ENCODE assay signal across 17 cellular contexts in the genomic region with DNA sequence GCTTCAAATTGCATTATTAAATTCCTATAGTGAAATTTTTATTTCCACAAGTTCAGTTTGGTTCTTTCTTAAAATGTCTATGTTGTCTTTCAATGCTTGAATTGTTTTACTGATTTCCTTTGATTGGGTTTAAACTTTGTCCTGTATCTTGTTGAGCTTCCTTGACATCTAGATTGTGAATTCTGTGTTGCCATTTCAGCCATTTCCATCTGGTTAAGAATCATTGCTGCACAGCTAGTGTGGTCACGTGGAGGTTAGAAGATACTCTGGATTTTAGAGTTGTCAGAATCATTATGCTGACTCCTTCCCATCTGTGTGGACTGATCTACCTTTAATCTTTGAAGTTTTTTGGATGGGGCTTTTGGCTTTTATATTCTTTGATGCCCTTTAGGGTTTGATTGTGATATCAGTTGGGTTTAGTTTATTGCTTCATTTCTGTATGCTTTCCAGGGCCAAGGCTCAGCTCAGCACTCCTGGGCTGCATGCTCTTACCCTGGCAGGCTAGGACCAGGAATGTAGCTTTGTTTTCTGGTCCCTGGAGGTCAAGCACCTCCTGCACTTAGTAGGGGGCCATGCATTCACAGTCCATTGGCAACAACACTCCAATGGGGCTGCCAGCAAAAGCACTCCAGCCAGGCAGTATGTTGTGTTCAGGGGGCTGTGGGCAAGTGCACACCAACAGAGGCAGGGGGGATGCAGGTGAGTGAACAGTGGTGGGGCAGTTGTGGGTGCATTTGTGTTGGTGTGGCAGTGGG.
DNase-seq lines count a peak whose midpoint lies in the region; ATAC-seq and TF ChIP-seq lines count a peak whose summit lies in the region.
"Had no signal": no experiment of that assay in that cellular context is flagged by ENCODE, and none has a peak within 500 bp of the region (broad histone marks: within the 10 kb centered on the region; RNA-seq: fewer than 3 reads in every experiment).

No MANE protein-coding gene starts in this region.

- H3K9me2 ChIP-seq in HCT116 (ENCODE audit: insufficient read depth) = no peaks in the 10 kb centered on the region

- DNase-seq in HCT116 (ENCODE audit: low read depth, low spot score) (no peak), fibroblast of mammary gland (ENCODE audit: low read depth) (peak; percentile 15), smooth muscle cell (lab: John Stamatoyannopoulos, UW; ENCODE audit: unreplicated experiment) (no peak), NCI-H128 (lab: John Stamatoyannopoulos, UW; ENCODE audit: unreplicated experiment) (no peak), hepatic stellate cell (ENCODE audit: low spot score) (no peak), foreskin fibroblast (no peak), hippocampal formation (lab: John Stamatoyannopoulos, UW) (no peak)
- DNase-seq: amygdala; NCI-H1105 treated with DMSO at 0.1 percent for 48 hours; NCI-H2171; NCI-H774; stimulated activated CD4-positive, alpha-beta T cell treated with anti-CD3 and anti-CD28 coated beads, Interleukin-4, amount 100 ng/mL, for 4 hours; stimulated activated CD8-positive, alpha-beta memory T cell treated with anti-CD3 and anti-CD28 coated beads, Interleukin-4, amount 100 ng/mL, for 48 hours; WERI-Rb-1 had no signal

- H3K4me3 ChIP-seq in HCT116 (replicated peaks in 1 of 2; ENCODE audit: low read depth in 1 of 2, low read length in 2 of 2) (no peak overlapping the region), fibroblast of mammary gland (ENCODE audit: control insufficient read depth, low read depth, low read length) (no peak overlapping the region), smooth muscle cell (no peak overlapping the region), foreskin fibroblast (ENCODE audit: low read depth in 1 of 2, low read length in 2 of 2) (no peak overlapping the region)
- H3K4me3 ChIP-seq: BLaER1 treated with 17β-estradiol and CSF1 and Interleukin-3, amounts not matched to agents 10 nM and 100 nM had no signal

- H4K20me1 ChIP-seq in HCT116 (ENCODE audit: insufficient read depth) (no peaks in the 10 kb centered on the region), smooth muscle cell (ENCODE audit: low read depth) (no peaks in the 10 kb centered on the region)
- H4K20me1 ChIP-seq: BLaER1 treated with 17β-estradiol and CSF1 and Interleukin-3, amounts not matched to agents 10 nM and 100 nM had no signal

- H3K27me3 ChIP-seq in HCT116 (ENCODE audit: insufficient read depth, low read length) = no peaks in the 10 kb centered on the region
- H3K27me3 ChIP-seq in smooth muscle cell (ENCODE audit: low read depth) = no peaks in the 10 kb centered on the region
- H3K27me3 ChIP-seq: BLaER1 treated with 17β-estradiol and CSF1 and Interleukin-3, amounts not matched to agents 10 nM and 100 nM had no signal

- WGBS in smooth muscle cell (ENCODE audit: low lambda C conversion rate) = 66% methylated on average over 1 of the region's 1 CpG

- RAD21 ChIA-PET in HCT116 (lab: Charles Lee; ENCODE audit: low non-redundant PET in 1 of 2, low total read pairs in 2 of 2, uncharacterized antibody in 2 of 2, unreplicated experiment in 2 of 2) = no interaction called here

- H3F3A ChIP-seq in smooth muscle cell (ENCODE audit: low read depth) = no peaks in the 10 kb centered on the region

- H3K9me3 ChIP-seq in HCT116 (ENCODE audit: control insufficient read depth in 1 of 2, insufficient read depth in 1 of 2, low read depth in 1 of 2, low read length in 2 of 2) (no peaks in the 10 kb centered on the region), smooth muscle cell (replicated peaks; ENCODE audit: low read depth) (no peaks in the 10 kb centered on the region)

- H3K4me2 ChIP-seq in HCT116 (ENCODE audit: low read length) (peak overlapping the region; percentile 46), smooth muscle cell (peak overlapping the region; percentile 42)
- H3K4me2 ChIP-seq: BLaER1 treated with 17β-estradiol and CSF1 and Interleukin-3, amounts not matched to agents 10 nM and 100 nM; KMS-11 had no signal

- BruUV-seq in HCT116 (replicated peaks; lab: Mats Ljungman, UMichigan) = no TSS peak

- ATAC-seq in HCT116 (peak; percentile 47), SK-N-SH treated with all-trans-retinoic acid at 6 μM for 48 hours (peak; percentile 54)

- H3K36me3 ChIP-seq in HCT116 (ENCODE audit: control insufficient read depth in 1 of 2, insufficient read depth in 2 of 2, low read length in 2 of 2) = no peaks in the 10 kb centered on the region
- peaks cover 9% of the 10 kb centered on the region for H3K36me3 ChIP-seq in smooth muscle cell (ENCODE audit: low read depth)
- H3K36me3 ChIP-seq: BLaER1 treated with 17β-estradiol and CSF1 and Interleukin-3, amounts not matched to agents 10 nM and 100 nM; WERI-Rb-1 had no signal

- TF ChIP-seq CTCF in HCT116 (IDR thresholded peaks at IDR 0.05 in 2 of 3, conservative IDR thresholded peaks at IDR 0.05 in 1 of 3; ENCODE audit: borderline replicate concordance in 1 of 3, insufficient read depth in 1 of 3, low read depth in 2 of 3, low read length in 2 of 3) = no peak
- TF ChIP-seq CTCF in fibroblast of mammary gland (conservative IDR thresholded peaks at IDR 0.05; ENCODE audit: control insufficient read depth, insufficient read depth, low read depth, low read length) = no peak
- no peak for TF ChIP-seq CTCF in smooth muscle cell (IDR thresholded peaks at IDR 0.05; ENCODE audit: borderline replicate concordance, insufficient read depth, poor library complexity, severe bottlenecking)
- TF ChIP-seq CTCF in foreskin fibroblast (IDR thresholded peaks at IDR 0.05; ENCODE audit: low read depth, low read length) = no peak

- H3K27ac ChIP-seq in HCT116 (ENCODE audit: low read depth, low read length) (no peak overlapping the region), smooth muscle cell (ENCODE audit: low read depth) (peak overlapping the region; percentile 41)
- H3K27ac ChIP-seq: BLaER1 treated with 17β-estradiol and CSF1 and Interleukin-3, amounts not matched to agents 10 nM and 100 nM; KMS-11; WERI-Rb-1 had no signal

- H3K4me1 ChIP-seq in HCT116 (ENCODE audit: control insufficient read depth in 1 of 2, insufficient read depth in 2 of 2, low read length in 2 of 2) (peaks cover 4 to 20% of the 10 kb centered on the region in 2 experiments; a peak in 3 of 4 replicates), smooth muscle cell (ENCODE audit: low read depth) (no peaks in the 10 kb centered on the region)
- H3K4me1 ChIP-seq: BLaER1 treated with 17β-estradiol and CSF1 and Interleukin-3, amounts not matched to agents 10 nM and 100 nM had no signal

- H3K9ac ChIP-seq in HCT116 (ENCODE audit: low read length) (no peak overlapping the region), smooth muscle cell (ENCODE audit: low read depth) (no peak overlapping the region)
- H3K9ac ChIP-seq: BLaER1 treated with 17β-estradiol and CSF1 and Interleukin-3, amounts not matched to agents 10 nM and 100 nM; KMS-11 had no signal

- H3K79me2 ChIP-seq in HCT116 (ENCODE audit: insufficient read depth, low read length) = no peaks in the 10 kb centered on the region
- peaks cover 24% of the 10 kb centered on the region for H3K79me2 ChIP-seq in smooth muscle cell (ENCODE audit: low read depth)

- TF ChIP-seq POLR2A in HCT116 (IDR thresholded peaks at IDR 0.05; ENCODE audit: borderline replicate concordance, extremely low read depth, insufficient read depth, insufficient read length) = no peak

- H2AFZ ChIP-seq in HCT116 (ENCODE audit: low read depth, low read length, poor library complexity, severe bottlenecking) (peak overlapping the region; percentile 81), smooth muscle cell (ENCODE audit: low read depth) (no peak overlapping the region)

- intact Hi-C loops in HCT116 (cut with micrococcal nuclease) = no loop called here

- CTCF ChIA-PET in HCT116 (lab: Charles Lee) = no interaction called here

- POLR2A ChIA-PET in HCT116 (lab: Charles Lee) = no interaction called here

- no peak for TF ChIP-seq RAD21 in HCT116 (IDR thresholded peaks at IDR 0.05; ENCODE audit: low read depth)

TF ChIP-seq in HCT116, 20 proteins besides CTCF, POLR2A, EP300 and RAD21 (continues in another document):
- TF ChIP-seq SP1 (IDR thresholded peaks at IDR 0.05; ENCODE audit: low read depth) (no peak), EZH2phosphoT487 (IDR thresholded peaks at IDR 0.05; ENCODE audit: borderline replicate concordance) (no peak), TCF7L2 (IDR thresholded peaks at IDR 0.05; ENCODE audit: borderline replicate concordance, extremely low read depth, insufficient read depth, insufficient read length) (no peak), CEBPB (IDR thresholded peaks at IDR 0.05; ENCODE audit: low read depth) (no peak), ZFX (IDR thresholded peaks at IDR 0.05) (no peak), ATF3 (IDR thresholded peaks at IDR 0.05) (no peak), YY1 (IDR thresholded peaks at IDR 0.05; ENCODE audit: extremely low read depth, insufficient replicate concordance, low read depth, low read length) (no peak), POLR2AphosphoS5 (IDR thresholded peaks at IDR 0.05; ENCODE audit: low read depth, low read length) (no peak), SRF (IDR thresholded peaks at IDR 0.05; ENCODE audit: low read depth) (no peak), EZH2 (IDR thresholded peaks at IDR 0.05) (no peak), FOSL1 (IDR thresholded peaks at IDR 0.05; ENCODE audit: low read depth) (no peak)

TF ChIP-seq in SK-N-SH treated with all-trans-retinoic acid at 6 μM for 48 hours, 23 proteins besides CTCF, POLR2A, EP300 and RAD21:
- TF ChIP-seq ESRRG (CRISPR knock-in tag; IDR thresholded peaks at IDR 0.05) (no peak), ZC3H10 (CRISPR knock-in tag; IDR thresholded peaks at IDR 0.05) (no peak), ZFP3 (CRISPR knock-in tag; IDR thresholded peaks at IDR 0.05) (no peak), ZNF565 (CRISPR knock-in tag; conservative IDR thresholded peaks at IDR 0.05; ENCODE audit: low read depth) (no peak), TCF4 (CRISPR knock-in tag; IDR thresholded peaks at IDR 0.05; ENCODE audit: borderline replicate concordance) (no peak), CSDC2 (CRISPR knock-in tag; IDR thresholded peaks at IDR 0.05) (no peak), PPARA (CRISPR knock-in tag; IDR thresholded peaks at IDR 0.05; ENCODE audit: borderline replicate concordance) (no peak), TOX (CRISPR knock-in tag; IDR thresholded peaks at IDR 0.05; ENCODE audit: borderline replicate concordance) (no peak)
- TF ChIP-seq, protein P1, sequence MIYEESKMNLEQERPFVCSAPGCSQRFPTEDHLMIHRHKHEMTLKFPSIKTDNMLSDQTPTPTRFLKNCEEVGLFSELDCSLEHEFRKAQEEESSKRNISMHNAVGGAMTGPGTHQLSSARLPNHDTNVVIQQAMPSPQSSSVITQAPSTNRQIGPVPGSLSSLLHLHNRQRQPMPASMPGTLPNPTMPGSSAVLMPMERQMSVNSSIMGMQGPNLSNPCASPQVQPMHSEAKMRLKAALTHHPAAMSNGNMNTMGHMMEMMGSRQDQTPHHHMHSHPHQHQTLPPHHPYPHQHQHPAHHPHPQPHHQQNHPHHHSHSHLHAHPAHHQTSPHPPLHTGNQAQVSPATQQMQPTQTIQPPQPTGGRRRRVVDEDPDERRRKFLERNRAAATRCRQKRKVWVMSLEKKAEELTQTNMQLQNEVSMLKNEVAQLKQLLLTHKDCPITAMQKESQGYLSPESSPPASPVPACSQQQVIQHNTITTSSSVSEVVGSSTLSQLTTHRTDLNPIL (CRISPR knock-in tag; IDR thresholded peaks at IDR 0.05; ENCODE audit: low read depth) = no peak
